Comparison of ENCODE assay signal across 20 cellular contexts in the genomic region with DNA sequence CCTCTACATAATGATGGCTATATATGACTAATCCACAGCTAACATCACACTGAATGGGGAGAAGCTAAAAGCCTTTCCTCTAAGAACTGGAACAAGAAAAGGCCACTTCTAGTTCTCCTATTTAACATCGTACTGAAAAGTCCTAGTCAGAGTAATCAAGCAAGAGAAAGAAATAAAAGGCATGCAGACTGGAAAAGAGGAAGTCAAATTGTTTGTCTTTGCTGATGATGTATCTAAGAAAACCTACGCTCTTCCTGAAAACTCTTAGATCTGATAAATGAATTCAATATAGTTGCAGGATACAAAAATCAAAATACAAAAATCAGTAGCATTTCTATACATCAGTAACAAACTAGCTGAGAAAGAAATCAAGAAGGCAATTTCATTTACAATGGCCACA.
"Had no signal": no experiment of that assay in that cellular context is flagged by ENCODE, and none has a peak within 500 bp of the region (broad histone marks: within the 10 kb centered on the region; RNA-seq: fewer than 3 reads in every experiment).

No MANE protein-coding gene starts in this region.

- H3K36me3 ChIP-seq: adrenal gland, breast epithelium, esophagus squamous epithelium, heart right ventricle, left ventricle myocardium inferior, WERI-Rb-1 had no signal

- DNase-seq: activated CD4-positive, alpha-beta T cell treated with anti-CD3 and anti-CD28 coated beads, Interleukin-2, amount 50 U/mL, for 48 hours; activated gamma-delta T cell treated with Interleukin-2 at 50 U/mL for 16 hours; adrenal gland; cerebellar nuclear complex; cortex of kidney; esophagus squamous epithelium; heart right ventricle; immature natural killer cell; kidney glomerular epithelial cell; left ventricle myocardium inferior; mammary epithelial cell; nephron progenitor cell; occipital lobe; stimulated activated CD4-positive, alpha-beta T cell treated with anti-CD3 and anti-CD28 coated beads, Interleukin-12 subunit alpha, Interleukin-12 subunit beta, amount 100 ng/mL, for 4 hours; stimulated activated CD4-positive, alpha-beta T cell treated with anti-CD3 and anti-CD28 coated beads, Interleukin-1b, Interleukin-23, amount 100 ng/mL, for 48 hours; stimulated activated naive CD8-positive, alpha-beta T cell treated with anti-CD3 and anti-CD28 coated beads, Interleukin-15, Interleukin-2, amounts not matched to agents 100 U/mL and 50 U/mL, for 24 hours; T-helper 9 cell; WERI-Rb-1 had no signal

- H3K4me3 ChIP-seq: adrenal gland, breast epithelium, esophagus squamous epithelium, heart right ventricle, left ventricle myocardium inferior, tibial nerve had no signal

- H3K4me1 ChIP-seq: adrenal gland, breast epithelium, esophagus squamous epithelium, heart right ventricle, left ventricle myocardium inferior, tibial nerve had no signal

- H3K27me3 ChIP-seq: adrenal gland, breast epithelium, esophagus squamous epithelium, heart right ventricle, tibial nerve had no signal

- H3K27ac ChIP-seq: adrenal gland, breast epithelium, esophagus squamous epithelium, heart right ventricle, left ventricle myocardium inferior, tibial nerve, WERI-Rb-1 had no signal
